ENCODE assay signal across 9 cellular contexts in the genomic region with DNA sequence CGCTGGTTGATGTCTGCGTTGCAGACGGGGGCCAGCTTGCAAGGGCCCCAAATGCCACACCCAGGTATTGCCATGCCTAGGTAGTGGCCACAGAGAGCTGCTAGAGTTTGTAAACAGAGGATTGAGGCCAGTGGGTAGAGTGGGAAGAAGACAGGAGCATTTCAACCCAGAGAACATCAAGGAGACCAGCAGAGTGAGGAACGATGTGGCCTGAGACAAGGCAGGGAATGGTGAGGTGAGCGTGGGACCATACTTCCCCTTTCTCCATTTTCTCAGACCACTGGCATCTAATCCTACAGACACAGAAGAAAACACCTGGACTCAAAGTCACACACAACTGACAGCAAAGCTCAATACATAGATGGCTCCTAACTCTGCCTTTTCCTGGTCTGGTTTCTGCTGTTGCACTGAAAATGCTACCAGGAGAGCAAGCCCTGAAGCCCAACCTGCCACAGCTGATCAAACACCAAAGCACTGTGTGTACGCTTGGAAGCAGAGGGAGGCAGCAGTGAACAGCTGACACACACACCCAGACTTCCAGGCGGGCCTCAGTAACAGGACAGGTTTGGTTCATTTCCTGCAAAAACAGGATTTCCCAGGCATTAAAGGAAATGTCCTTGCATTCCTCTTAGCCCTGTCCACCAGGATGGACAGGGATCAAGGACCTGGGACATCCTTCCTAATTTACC. TPM values are rescaled to one million over a fixed set of nuclear protein-coding genes. Genes with fewer than 3 reads are reported as not detected.
A peak's percentile ranks its signal among the peaks of the same experiment; 100 is the strongest.
DNase-seq lines count a peak whose midpoint lies in the region; ATAC-seq and TF ChIP-seq lines count a peak whose summit lies in the region.
"Had no signal": no experiment of that assay in that cellular context is flagged by ENCODE, and none has a peak within 500 bp of the region (broad histone marks: within the 10 kb centered on the region; RNA-seq: fewer than 3 reads in every experiment).

No MANE protein-coding gene starts in this region.

- ATAC-seq in CD4-positive, alpha-beta T cell (ENCODE audit: poor library complexity) = no peak
- ATAC-seq in lung (ENCODE audit: insufficient read depth, low FRiP score) (peak; percentile 33), HG03521 (IDR thresholded peaks at IDR 0.05; ENCODE audit: unreplicated experiment) (no peak)
- ATAC-seq in activated CD4-positive, CD25-positive, alpha-beta regulatory T cell treated with anti-CD3 and anti-CD28 coated beads, Interleukin-2, amount 50 U/mL, for 24 hours = no peak

- peaks cover 11% of the 10 kb centered on the region for H3K4me1 Mint-ChIP-seq in CD4-positive, alpha-beta T cell (ENCODE audit: low read depth)

- no peak for TF ChIP-seq CTCF in CD4-positive, alpha-beta T cell (IDR thresholded peaks at IDR 0.05)
- TF ChIP-seq CTCF in VCaP (conservative IDR thresholded peaks at IDR 0.05) (peak; percentile 54), lung (IDR thresholded peaks at IDR 0.05; ENCODE audit: control extremely low read depth, extremely low read depth) (no peak)

- no peak overlapping the region for H3K27ac ChIP-seq in CD4-positive, alpha-beta T cell (ENCODE audit: low read depth, low read length)
- H3K27ac ChIP-seq in VCaP = peak overlapping the region; percentile 100
- peak overlapping the region in 1 of 2 donors; percentile 74 for H3K27ac ChIP-seq in lung (ENCODE audit: low read depth in 1 of 2, low read length in 1 of 2)

- peaks cover 25% of the 10 kb centered on the region for H3K27me3 ChIP-seq in CD4-positive, alpha-beta T cell (ENCODE audit: control insufficient read depth, insufficient read depth, low read length)
- H3K27me3 ChIP-seq in lung (ENCODE audit: control insufficient read depth, insufficient read depth) = no peaks in the 10 kb centered on the region

- no peaks in the 10 kb centered on the region for H3K36me3 ChIP-seq in lung (ENCODE audit: control insufficient read depth in 2 of 2, insufficient read depth in 2 of 2, low read length in 2 of 2)

- CTCF ChIA-PET in CD4-positive, alpha-beta T cell (lab: Charles Lee) = no interaction called here

- DNase-seq in CD4-positive, alpha-beta T cell = no peak
- DNase-seq in LHCN-M2 (ENCODE audit: low read depth) (peak; percentile 84), lung (ENCODE audit: low spot score) (peak; percentile 60)
- DNase-seq in effector CD8-positive, alpha-beta T cell (lab: John Stamatoyannopoulos, UW) = no peak
- no peak for DNase-seq in activated CD4-positive, alpha-beta T cell treated with anti-CD3 and anti-CD28 coated beads for 48 hours
- DNase-seq: activated B cell treated with CpG ODN at 0.5 μM for 24 hours had no signal

- H3K9me3 ChIP-seq in CD4-positive, alpha-beta T cell (ENCODE audit: control insufficient read depth, low read length) = no peaks in the 10 kb centered on the region
- peaks cover 0 to 2% of the 10 kb centered on the region in 2 donors for H3K9me3 ChIP-seq in lung (ENCODE audit: control insufficient read depth in 2 of 2, insufficient read depth in 1 of 2, low read length in 1 of 2)

- peaks cover 46% of the 10 kb centered on the region for H3K27me3 Mint-ChIP-seq in CD4-positive, alpha-beta T cell

- intact Hi-C loops in CD4-positive, alpha-beta T cell (cut with DNase I, micrococcal nuclease) = no loop called here

- H3K4me3 Mint-ChIP-seq in CD4-positive, alpha-beta T cell = peak overlapping the region; percentile 56
- H3K4me3 Mint-ChIP-seq: activated B cell treated with CpG ODN at 0.5 μM for 24 hours had no signal

- no peak overlapping the region for H3K4me3 ChIP-seq in lung

- H3K9me3 Mint-ChIP-seq in CD4-positive, alpha-beta T cell = no peaks in the 10 kb centered on the region
- H3K9me3 Mint-ChIP-seq: activated B cell treated with CpG ODN at 0.5 μM for 24 hours had no signal

- H3K36me3 Mint-ChIP-seq in CD4-positive, alpha-beta T cell (ENCODE audit: low read depth) = no peaks in the 10 kb centered on the region

- WGBS in lung, 2 donors = 61 to 62% methylated on average over 7 of the region's 7 CpGs

- POLR2A ChIA-PET in CD4-positive, alpha-beta T cell (lab: Charles Lee) = interaction anchor here (0.6 kb wide), 1 partner anchor 132 kb away, joined by 3 read pairs; no protein-coding TSS in a partner anchor

- H3K4me1 ChIP-seq in lung (ENCODE audit: control insufficient read depth in 2 of 2, insufficient read depth in 2 of 2, low read length in 2 of 2) = peaks cover 0 to 12% of the 10 kb centered on the region in 2 donors

- no peak overlapping the region for H3K27ac Mint-ChIP-seq in CD4-positive, alpha-beta T cell
- H3K27ac Mint-ChIP-seq: activated B cell treated with CpG ODN at 0.5 μM for 24 hours had no signal

RNA-seq across cellular contexts. Expression of gene FAM174B, which starts 1.6 kb away (rescaled TPM):
- total RNA-seq in CD4-positive, alpha-beta T cell = 1 to 10 TPM; 3.4 to 3.6 TPM
- total RNA-seq in LHCN-M2 (2014; rRNA removed) (9.6 and 14.8 TPM in 2 replicates), lung (10 to 100 TPM; 45.0 to 59.6 TPM)
- 10.6 TPM for polyA plus RNA-seq in LHCN-M2 (2012)
- polyA plus RNA-seq in lung = 10 to 100 TPM; 19.0 to 39.6 TPM

Comparison
In these comparisons a context has a peak if more than half of its experiments do, and no peak if none do; other contexts are left out.
1. DNase-seq: peak in LHCN-M2 (single experiment) and lung (single experiment); none in CD4-positive, alpha-beta T cell (0 of 10), effector CD8-positive, alpha-beta T cell (single experiment) and activated CD4-positive, alpha-beta T cell treated with anti-CD3 and anti-CD28 coated beads for 48 hours (single experiment).